Comparison of ENCODE assay signal across 9 cellular contexts in genomic region chr4:74039065-74039763, GRCh38. TPM values are rescaled to one million over a fixed set of nuclear protein-coding genes. Genes with fewer than 3 reads are reported as not detected.
DNase-seq lines count a peak whose midpoint lies in the region; ATAC-seq and TF ChIP-seq lines count a peak whose summit lies in the region.
"Had no signal": no experiment of that assay in that cellular context is flagged by ENCODE, and none has a peak within 500 bp of the region (broad histone marks: within the 10 kb centered on the region; RNA-seq: fewer than 3 reads in every experiment).

No MANE protein-coding gene starts in this region.

- peak overlapping the region; percentile 94 for H3K4me2 ChIP-seq in osteoblast (ENCODE audit: insufficient read depth, low read length)
- H3K4me2 ChIP-seq: BLaER1 treated with 17β-estradiol and CSF1 and Interleukin-3, amounts not matched to agents 10 nM and 100 nM had no signal

- no peaks in the 10 kb centered on the region for H3K9me3 Mint-ChIP-seq in HFFc6

- H3K36me3 Mint-ChIP-seq in HFFc6 (ENCODE audit: low read depth) = no peaks in the 10 kb centered on the region

- H3K4me3 ChIP-seq in fibroblast of mammary gland (ENCODE audit: control insufficient read depth, low read depth, low read length) (peak overlapping the region; percentile 88), osteoblast (ENCODE audit: insufficient read depth, low read length) (peak overlapping the region; percentile 90)
- H3K4me3 ChIP-seq: BLaER1 treated with 17β-estradiol and CSF1 and Interleukin-3, amounts not matched to agents 10 nM and 100 nM had no signal

- peaks cover 29% of the 10 kb centered on the region for H3K4me1 ChIP-seq in osteoblast (ENCODE audit: insufficient read depth, low read length)

- H3K4me3 Mint-ChIP-seq in HFFc6 = peak overlapping the region; percentile 90

- TF ChIP-seq CTCF in HFFc6 (IDR thresholded peaks at IDR 0.05) (no peak), fibroblast of mammary gland (conservative IDR thresholded peaks at IDR 0.05; ENCODE audit: control insufficient read depth, insufficient read depth, low read depth, low read length) (no peak), osteoblast (IDR thresholded peaks at IDR 0.05; ENCODE audit: extremely low read depth, low read depth, low read length) (no peak)

- peak overlapping the region; percentile 93 for H3K27ac ChIP-seq in osteoblast (ENCODE audit: low read depth, low read length)

- no peaks in the 10 kb centered on the region for H3K36me3 ChIP-seq in osteoblast (ENCODE audit: insufficient read depth, low read length)
- H3K36me3 ChIP-seq: BLaER1 treated with 17β-estradiol and CSF1 and Interleukin-3, amounts not matched to agents 10 nM and 100 nM had no signal

- intact Hi-C loops in posterior vena cava (cut with DNase I) = loop anchor here in 1 of 2 donors (5.0 kb wide), 1 partner anchor 252 kb away; no protein-coding TSS in a partner anchor

- no peaks in the 10 kb centered on the region for H4K20me1 ChIP-seq in osteoblast (ENCODE audit: insufficient read depth, low read length)
- H4K20me1 ChIP-seq: BLaER1 treated with 17β-estradiol and CSF1 and Interleukin-3, amounts not matched to agents 10 nM and 100 nM had no signal

- H3K4me1 Mint-ChIP-seq in HFFc6 (ENCODE audit: low read depth) = peaks cover 67% of the 10 kb centered on the region

- ATAC-seq in SK-N-SH treated with all-trans-retinoic acid at 6 μM for 48 hours = peak; percentile 85

- DNase-seq in NCI-H1417 (lab: John Stamatoyannopoulos, UW) (peak; percentile 6 to 51 (median 42)), NCI-H1417 treated with DMSO at 0.1 percent for 48 hours (lab: John Stamatoyannopoulos, UW) (no peak), HFFc6 (no peak), fibroblast of mammary gland (ENCODE audit: low read depth) (peak; percentile 31), osteoblast (ENCODE audit: insufficient read length, low spot score, missing footprints) (peak; percentile 69), G401 (ENCODE audit: low spot score) (no peak), posterior vena cava (ENCODE audit: low spot score) (no peak)

- no peaks in the 10 kb centered on the region for H3K9me3 ChIP-seq in osteoblast (ENCODE audit: low read depth, low read length)

- in situ Hi-C loops in G401 (cut with HindIII; ENCODE audit: low sequenced_read_pairs) = no loop called here

- peaks cover 9% of the 10 kb centered on the region for H3K79me2 ChIP-seq in osteoblast (ENCODE audit: insufficient read depth, low read length)

- H2AFZ ChIP-seq in osteoblast (ENCODE audit: low read length) = peak overlapping the region; percentile 96

- no peaks in the 10 kb centered on the region for H3K27me3 Mint-ChIP-seq in HFFc6 (ENCODE audit: insufficient read depth)

- H3K27me3 ChIP-seq in osteoblast (ENCODE audit: insufficient read depth, low read length) = no peaks in the 10 kb centered on the region
- H3K27me3 ChIP-seq: BLaER1 treated with 17β-estradiol and CSF1 and Interleukin-3, amounts not matched to agents 10 nM and 100 nM had no signal

- H3K27ac Mint-ChIP-seq in HFFc6 = peak overlapping the region; percentile 64

TF ChIP-seq in SK-N-SH treated with all-trans-retinoic acid at 6 μM for 48 hours, 23 proteins besides CTCF, POLR2A, EP300 and RAD21:
- TF ChIP-seq PPARA (CRISPR knock-in tag; IDR thresholded peaks at IDR 0.05; ENCODE audit: borderline replicate concordance) = no peak
- no peak for TF ChIP-seq TSHZ2 (CRISPR knock-in tag; IDR thresholded peaks at IDR 0.05)
- TF ChIP-seq OSR1 (CRISPR knock-in tag; IDR thresholded peaks at IDR 0.05) = no peak
- no peak for TF ChIP-seq ZNF70 (CRISPR knock-in tag; IDR thresholded peaks at IDR 0.05)
- no peak for TF ChIP-seq RARB (CRISPR knock-in tag; IDR thresholded peaks at IDR 0.05)
- TF ChIP-seq TCF4 (CRISPR knock-in tag; IDR thresholded peaks at IDR 0.05; ENCODE audit: borderline replicate concordance) = no peak
- no peak for TF ChIP-seq ZFP3 (CRISPR knock-in tag; IDR thresholded peaks at IDR 0.05)
- TF ChIP-seq GLIS3 (CRISPR knock-in tag; IDR thresholded peaks at IDR 0.05) = no peak
- no peak for TF ChIP-seq ZFP30 (CRISPR knock-in tag; IDR thresholded peaks at IDR 0.05)
- no peak for TF ChIP-seq ARNTL (CRISPR knock-in tag; IDR thresholded peaks at IDR 0.05; ENCODE audit: borderline replicate concordance, low read depth)
- no peak for TF ChIP-seq CSRNP3 (CRISPR knock-in tag; IDR thresholded peaks at IDR 0.05)
- TF ChIP-seq ZC3H10 (CRISPR knock-in tag; IDR thresholded peaks at IDR 0.05) = no peak

RNA-seq across cellular contexts. Expression of gene CXCL3, which starts 0.7 kb away (rescaled TPM):
- total RNA-seq in HFFc6 (2021; fragmentation: NEBNext Ultra II Directional; extraction: Animal tissue kit (Norgen Biotek cat#: 25700)) = 1 to 10 TPM in 4 of 6 experiments, under 1 TPM in 2; 0.40 to 2.3 (median 1.4) TPM
- total RNA-seq in osteoblast = 0.36 TPM in 1 of 2 replicates, not detected in the other
- not detected in 2 replicates for total RNA-seq in G401 (2014; rRNA removed; shearing (Covaris generic))
- total RNA-seq in posterior vena cava = 1 to 10 TPM; 1.8 to 3.9 TPM

RNA-seq across cellular contexts. Expression of gene CXCL5, which starts 40.7 kb away (rescaled TPM):
- under 1 TPM in 3 of 6 experiments, not detected in 3; 0.07 to 0.17 (median 0.14) TPM for total RNA-seq in HFFc6 (2021; fragmentation: NEBNext Ultra II Directional; extraction: Animal tissue kit (Norgen Biotek cat#: 25700))
- total RNA-seq in osteoblast = under 0.01 TPM in 1 of 2 replicates, not detected in the other
- not detected in 2 replicates for total RNA-seq in G401 (2014; rRNA removed; shearing (Covaris generic))
- under 1 TPM in 1 of 2 donors, not detected in 1; 0.14 TPM for total RNA-seq in posterior vena cava

RNA-seq across cellular contexts. Expression of gene PPBP, which starts 51.2 kb away (rescaled TPM):
- total RNA-seq in HFFc6 (2021; fragmentation: NEBNext Ultra II Directional; extraction: Animal tissue kit (Norgen Biotek cat#: 25700)) = not detected
- total RNA-seq in osteoblast = 0.36 TPM in 1 of 2 replicates, not detected in the other
- not detected in 2 replicates for total RNA-seq in G401 (2014; rRNA removed; shearing (Covaris generic))
- 1 to 10 TPM; 1.3 to 2.4 TPM for total RNA-seq in posterior vena cava

RNA-seq across cellular contexts. Expression of gene PF4, which starts 57.4 kb away (rescaled TPM):
- under 1 TPM in 1 of 6 experiments, not detected in 5; 0.33 TPM for total RNA-seq in HFFc6 (2021; fragmentation: NEBNext Ultra II Directional; extraction: Animal tissue kit (Norgen Biotek cat#: 25700))
- not detected in 2 replicates for total RNA-seq in osteoblast
- not detected in 2 replicates for total RNA-seq in G401 (2014; rRNA removed; shearing (Covaris generic))
- total RNA-seq in posterior vena cava = 1 to 10 TPM; 1.3 to 1.5 TPM

RNA-seq across cellular contexts. Expression of gene CXCL2, which starts 59.8 kb away (rescaled TPM):
- total RNA-seq in HFFc6 (2021; fragmentation: NEBNext Ultra II Directional; extraction: Animal tissue kit (Norgen Biotek cat#: 25700)) = 1 to 10 TPM; 1.1 to 3.2 (median 1.9) TPM
- total RNA-seq in osteoblast (0.59 and 1.1 TPM in 2 replicates), posterior vena cava (10 to 100 TPM in 1 of 2 donors, 1 to 10 TPM in 1; 9.3 to 23.6 TPM)
- total RNA-seq in G401 (2014; rRNA removed; shearing (Covaris generic)) = not detected in 2 replicates

Comparison
In these comparisons a context has a peak if more than half of its experiments do, and no peak if none do; other contexts are left out.
1. DNase-seq: peak in NCI-H1417 (3 of 3), fibroblast of mammary gland (single experiment) and osteoblast (single experiment); none in NCI-H1417 treated with DMSO at 0.1 percent for 48 hours (single experiment), HFFc6 (single experiment), G401 (single experiment) and posterior vena cava (single experiment).